In genomic region chr16:1326380-1326779, GRCh38 we compare ENCODE assay signal across 13 cellular contexts.
"Had no signal": no experiment of that assay in that cellular context is flagged by ENCODE, and none has a peak within 500 bp of the region (broad histone marks: within the 10 kb centered on the region; RNA-seq: fewer than 3 reads in every experiment).

No MANE protein-coding gene starts in this region.

- H3K27ac ChIP-seq: breast epithelium, foreskin keratinocyte had no signal

- DNase-seq: activated CD4-positive, alpha-beta memory T cell treated with anti-CD3 and anti-CD28 coated beads, Interleukin-2, amount 10 ng/mL, durations not matched to agents 7 days and 5 days; activated CD4-positive, alpha-beta T cell treated with anti-CD3 and anti-CD28 coated beads for 36 hours; activated naive CD8-positive, alpha-beta T cell treated with anti-CD3 and anti-CD28 coated beads, Interleukin-2, amount 10 ng/mL, durations not matched to agents 7 days and 5 days; anterior cingulate cortex; cerebellar nuclear complex; effector memory CD4-positive, alpha-beta T cell; foreskin keratinocyte; left ventricle myocardium superior; mesendoderm; stimulated activated CD4-positive, alpha-beta T cell treated with anti-CD3 and anti-CD28 coated beads, Interleukin-1b, Interleukin-23, amount 100 ng/mL, for 48 hours; T-cell had no signal

- H3K4me1 Mint-ChIP-seq: activated naive CD8-positive, alpha-beta T cell treated with anti-CD3 and anti-CD28 coated beads, Interleukin-2, amount 10 ng/mL, durations not matched to agents 7 days and 5 days had no signal

- H3K9me3 Mint-ChIP-seq: activated CD4-positive, alpha-beta memory T cell treated with anti-CD3 and anti-CD28 coated beads, Interleukin-2, amount 10 ng/mL, durations not matched to agents 7 days and 5 days; activated naive CD8-positive, alpha-beta T cell treated with anti-CD3 and anti-CD28 coated beads, Interleukin-2, amount 10 ng/mL, durations not matched to agents 7 days and 5 days; dendritic cell treated with granulocyte-macrophage colony-stimulating factor and Interleukin-4, amounts not matched to agents 40 ng/mL and 50 ng/mL, for 4 days; T-cell had no signal

- ATAC-seq: activated CD4-positive, alpha-beta T cell treated with anti-CD3 and anti-CD28 coated beads for 36 hours; foreskin keratinocyte; T-cell had no signal

- H3K27ac Mint-ChIP-seq: activated CD4-positive, alpha-beta memory T cell treated with anti-CD3 and anti-CD28 coated beads, Interleukin-2, amount 10 ng/mL, durations not matched to agents 7 days and 5 days; activated CD4-positive, alpha-beta T cell treated with anti-CD3 and anti-CD28 coated beads for 36 hours; activated naive CD8-positive, alpha-beta T cell treated with anti-CD3 and anti-CD28 coated beads, Interleukin-2, amount 10 ng/mL, durations not matched to agents 7 days and 5 days; dendritic cell treated with granulocyte-macrophage colony-stimulating factor and Interleukin-4, amounts not matched to agents 40 ng/mL and 50 ng/mL, for 4 days; T-cell had no signal

- H3K4me3 ChIP-seq: breast epithelium had no signal

- H3K4me3 Mint-ChIP-seq: activated CD4-positive, alpha-beta memory T cell treated with anti-CD3 and anti-CD28 coated beads, Interleukin-2, amount 10 ng/mL, durations not matched to agents 7 days and 5 days; activated CD4-positive, alpha-beta T cell treated with anti-CD3 and anti-CD28 coated beads for 36 hours; activated naive CD8-positive, alpha-beta T cell treated with anti-CD3 and anti-CD28 coated beads, Interleukin-2, amount 10 ng/mL, durations not matched to agents 7 days and 5 days; dendritic cell treated with granulocyte-macrophage colony-stimulating factor and Interleukin-4, amounts not matched to agents 40 ng/mL and 50 ng/mL, for 4 days; T-cell had no signal

- H3K27me3 ChIP-seq: breast epithelium had no signal

- H3K36me3 Mint-ChIP-seq: activated naive CD8-positive, alpha-beta T cell treated with anti-CD3 and anti-CD28 coated beads, Interleukin-2, amount 10 ng/mL, durations not matched to agents 7 days and 5 days had no signal

- H3K4me1 ChIP-seq: foreskin keratinocyte had no signal
